ENCODE assay signal across 33 cellular contexts in genomic region chr6:9717568-9717967, GRCh38.
"Had no signal": no experiment of that assay in that cellular context is flagged by ENCODE, and none has a peak within 500 bp of the region (broad histone marks: within the 10 kb centered on the region; RNA-seq: fewer than 3 reads in every experiment).

No MANE protein-coding gene starts in this region.

- H3K9ac ChIP-seq: KMS-11 had no signal

- DNase-seq: Karpas-422, KBM-7, NCI-H1048, NCI-H1092 treated with DMSO at 0.1 percent for 48 hours, NCI-H1105 treated with DMSO at 0.1 percent for 48 hours, NCI-H1436, NCI-H146, NCI-H1694, NCI-H187, NCI-H1930, NCI-H2029 treated with DMSO at 0.1 percent for 48 hours, NCI-H2081 treated with DMSO at 0.1 percent for 48 hours, NCI-H2107, NCI-H2171, NCI-H226, NCI-H446 treated with DMSO at 0.1 percent for 48 hours, NCI-H510A, NCI-H524, NCI-H526, NCI-H69, NCI-H748 treated with DMSO at 0.1 percent for 48 hours, NCI-H82, PC-9, SHP77, SIG-M5, SJCRH30, SW 1271, T-helper 1 cell had no signal

- H2AFZ ChIP-seq: PC-9 had no signal

- ATAC-seq: Panc1, Right ventricle myocardium inferior had no signal

- H3K27me3 ChIP-seq: SJCRH30 had no signal

- H3K27ac ChIP-seq: KMS-11, PC-9, RWPE1, SJCRH30, SK-N-MC had no signal

- H3K4me3 ChIP-seq: PC-9, SJCRH30, SK-N-MC had no signal

- H3K9me3 ChIP-seq: SJCRH30 had no signal

- H3K4me1 ChIP-seq: SJCRH30 had no signal

- H3K4me2 ChIP-seq: KMS-11, PC-9 had no signal

- H3K36me3 ChIP-seq: SJCRH30 had no signal
